ENCODE assay signal across 1 cellular context in genomic region chr7:151447901-151448260, GRCh38.
TF ChIP-seq lines count a peak whose summit lies in the region.

No MANE protein-coding gene starts in this region.

TF ChIP-seq in HCT116, 20 proteins besides CTCF, POLR2A, EP300 and RAD21 (continued from another document):
- TF ChIP-seq REST (IDR thresholded peaks at IDR 0.05; ENCODE audit: low read depth) (no peak), ZNF274 (IDR thresholded peaks at IDR 0.05; ENCODE audit: low read depth, low read length) (no peak), CBX3 (IDR thresholded peaks at IDR 0.05; ENCODE audit: low read depth) (no peak), CEBPB (IDR thresholded peaks at IDR 0.05; ENCODE audit: low read depth) (no peak), ATF3 (IDR thresholded peaks at IDR 0.05) (no peak), EZH2phosphoT487 (IDR thresholded peaks at IDR 0.05; ENCODE audit: borderline replicate concordance) (no peak), SIN3A (IDR thresholded peaks at IDR 0.05; ENCODE audit: low read depth) (no peak)
